Comparison of ENCODE assay signal across 10 cellular contexts in the genomic region with DNA sequence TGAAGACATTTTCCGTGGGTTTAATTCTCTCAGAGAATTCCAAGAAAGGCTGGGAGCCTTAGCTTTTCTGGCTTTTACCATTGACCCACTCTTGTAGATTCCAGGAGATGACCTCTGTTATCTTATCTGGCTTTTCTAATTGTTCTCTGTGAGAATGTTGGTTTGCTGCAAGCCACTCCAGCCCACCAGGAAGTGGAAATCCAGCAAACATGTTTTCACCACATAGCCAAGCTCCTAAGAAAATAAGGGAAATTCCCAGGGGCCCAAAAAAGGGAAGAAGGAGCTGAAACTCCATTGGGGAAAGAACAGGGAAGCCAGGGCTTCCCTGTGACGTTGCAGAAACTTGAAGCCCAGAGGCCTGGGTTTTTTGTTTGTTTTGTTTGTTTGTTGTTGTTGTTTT. TPM values are rescaled to one million over a fixed set of nuclear protein-coding genes. Genes with fewer than 3 reads are reported as not detected.
DNase-seq lines count a peak whose midpoint lies in the region; ATAC-seq and TF ChIP-seq lines count a peak whose summit lies in the region.
"Had no signal": no experiment of that assay in that cellular context is flagged by ENCODE, and none has a peak within 500 bp of the region (broad histone marks: within the 10 kb centered on the region; RNA-seq: fewer than 3 reads in every experiment).

No MANE protein-coding gene starts in this region.

- H4K20me1 ChIP-seq in GM23338 (replicated peaks; ENCODE audit: insufficient read depth) (peaks cover 3% of the 10 kb centered on the region; the same call in 1 of the 2 replicates), mammary epithelial cell (ENCODE audit: insufficient read depth, low read length) (no peaks in the 10 kb centered on the region)

- peaks cover 50% of the 10 kb centered on the region for H3K79me2 ChIP-seq in GM23338 (replicated peaks; ENCODE audit: insufficient read depth)
- H3K79me2 ChIP-seq in mammary epithelial cell (ENCODE audit: insufficient read depth, low read length), result peaks cover 50% of the 10 kb centered on the region

- 60% methylated on average over 2 of the region's 2 CpGs for WGBS in mammary epithelial cell (ENCODE audit: low coverage, missing lambda C conversion rate)

- BruUV-seq in mammary epithelial cell (replicated peaks; lab: Mats Ljungman, UMichigan), result no TSS peak

- in situ Hi-C loops in astrocyte of the spinal cord (cut with HindIII; ENCODE audit: low sequenced_read_pairs) (no loop called here), mammary epithelial cell (cut with MboI; ENCODE audit: low sequenced_read_pairs in 2 of 2) (no loop called here)

- POLR2A ChIA-PET in CD8-positive, alpha-beta T cell (lab: Charles Lee), result no interaction called here

- H3F3A ChIP-seq in GM23338 (replicated peaks; ENCODE audit: low read depth), result no peaks in the 10 kb centered on the region; the same call in 1 of the 2 replicates

- TF ChIP-seq CTCF in GM23338 (conservative IDR thresholded peaks at IDR 0.05; ENCODE audit: low read depth in 2 of 2), result no peak
- no peak for TF ChIP-seq CTCF in astrocyte of the spinal cord (IDR thresholded peaks at IDR 0.05; ENCODE audit: low read depth, low read length)
- no peak for TF ChIP-seq CTCF in mammary epithelial cell (conservative IDR thresholded peaks at IDR 0.05 in 1 of 2, IDR thresholded peaks at IDR 0.05 in 1 of 2; ENCODE audit: extremely low read depth in 1 of 2, insufficient read depth in 1 of 2, low read depth in 1 of 2, low read length in 2 of 2)
- no peak for TF ChIP-seq CTCF in CD8-positive, alpha-beta T cell (IDR thresholded peaks at IDR 0.05)

- H2AFZ ChIP-seq in GM23338 (no peak overlapping the region), mammary epithelial cell (ENCODE audit: low read depth, low read length) (no peak overlapping the region)

- CTCF ChIA-PET in mammary epithelial cell (lab: Charles Lee; ENCODE audit: low non-redundant PET), result no interaction called here
- CTCF ChIA-PET in CD8-positive, alpha-beta T cell (lab: Charles Lee), result interaction anchor here (1.1 kb wide), 1 partner anchor 168 kb away, joined by 4 read pairs; no protein-coding TSS in a partner anchor

- H3K27ac ChIP-seq in GM23338 (ENCODE audit: low read depth) (peak overlapping the region; percentile 72; the same call in 1 of the 2 replicates), skin epidermis (peak overlapping the region in 17 of 21 experiments; percentile 1 to 63 (median 44)), mammary epithelial cell (ENCODE audit: insufficient read depth, low read depth, low read length) (no peak overlapping the region)
- H3K27ac ChIP-seq in CD8-positive, alpha-beta T cell (ENCODE audit: low read depth, low read length), result no peak overlapping the region

- peaks cover 7% of the 10 kb centered on the region; the same call in 1 of the 2 replicates for H3K4me1 ChIP-seq in GM23338 (ENCODE audit: insufficient read depth)
- no peaks in the 10 kb centered on the region for H3K4me1 ChIP-seq in mammary epithelial cell (ENCODE audit: insufficient read depth, low read length)
- peaks cover 8% of the 10 kb centered on the region for H3K4me1 ChIP-seq in CD8-positive, alpha-beta T cell (ENCODE audit: insufficient read depth, low read length)

- H3K36me3 ChIP-seq in GM23338 (ENCODE audit: insufficient read depth) (peaks cover 16% of the 10 kb centered on the region), MG63 (peaks cover 14% of the 10 kb centered on the region), mammary epithelial cell (ENCODE audit: insufficient read depth, low read length) (peaks cover 11% of the 10 kb centered on the region)
- peaks cover 14% of the 10 kb centered on the region for H3K36me3 ChIP-seq in CD8-positive, alpha-beta T cell (ENCODE audit: insufficient read depth, low read length)

- 0 out of 2 replicates have a peak overlapping the region, but pooled peaks have one; percentile 25 for H3K27ac Mint-ChIP-seq in GM23338
- no peak overlapping the region for H3K27ac Mint-ChIP-seq in CD8-positive, alpha-beta T cell

- H3K4me1 Mint-ChIP-seq in GM23338, result peaks cover 5% of the 10 kb centered on the region
- peaks cover 32% of the 10 kb centered on the region for H3K4me1 Mint-ChIP-seq in CD8-positive, alpha-beta T cell (ENCODE audit: low read depth)

- H3K9me2 ChIP-seq in GM23338 (ENCODE audit: insufficient read depth), result no peaks in the 10 kb centered on the region

- dilution Hi-C loops in mammary epithelial cell (cut with HindIII; ENCODE audit: low sequenced_read_pairs), result no loop called here

- DNase-seq in GM23338 (ENCODE audit: low spot score), result no peak
- DNase-seq in astrocyte of the spinal cord (ENCODE audit: low read depth, low spot score), result peak; percentile 15
- peak; percentile 66 for DNase-seq in hepatic stellate cell (ENCODE audit: low spot score)
- DNase-seq in MG63, result no peak
- no peak for DNase-seq in mammary epithelial cell
- DNase-seq in CD8-positive, alpha-beta T cell, result no peak
- DNase-seq: NCI-H1436 treated with DMSO at 0.1 percent for 48 hours had no signal

- no peak overlapping the region for H3K4me2 ChIP-seq in GM23338
- H3K4me2 ChIP-seq in mammary epithelial cell (ENCODE audit: insufficient read depth, low read depth, low read length), result no peak overlapping the region

- no peaks in the 10 kb centered on the region for H3K27me3 Mint-ChIP-seq in GM23338 (ENCODE audit: insufficient read depth, low read depth, poor library complexity)
- H3K27me3 Mint-ChIP-seq in CD8-positive, alpha-beta T cell (ENCODE audit: low read depth), result no peaks in the 10 kb centered on the region

- intact Hi-C loops in mammary epithelial cell (cut with micrococcal nuclease), result no loop called here
- intact Hi-C loops in CD8-positive, alpha-beta T cell (cut with DNase I, micrococcal nuclease), result no loop called here

- ATAC-seq in GM23338 (no peak; the same call in 2 of the 3 replicates), HG03196 (IDR thresholded peaks at IDR 0.05; ENCODE audit: unreplicated experiment) (no peak)
- ATAC-seq in CD8-positive, alpha-beta T cell, result no peak

- H3K4me3 ChIP-seq in GM23338 (no peak overlapping the region), astrocyte of the spinal cord (ENCODE audit: low read depth, low read length) (no peak overlapping the region), skin epidermis (no peak overlapping the region), MG63 (no peak overlapping the region), mammary epithelial cell (replicated peaks in 1 of 3; ENCODE audit: insufficient read depth in 1 of 3, low read depth in 2 of 3, low read length in 3 of 3) (no peak overlapping the region)
- no peak overlapping the region for H3K4me3 ChIP-seq in CD8-positive, alpha-beta T cell (ENCODE audit: low read depth, low read length)

- H3K9ac ChIP-seq in mammary epithelial cell (ENCODE audit: insufficient read depth, low read length), result no peak overlapping the region

- no peaks in the 10 kb centered on the region for H3K9me3 Mint-ChIP-seq in GM23338
- H3K9me3 Mint-ChIP-seq in CD8-positive, alpha-beta T cell, result no peaks in the 10 kb centered on the region
- H3K9me3 Mint-ChIP-seq: activated T-helper 2 cell treated with anti-CD3 and anti-CD28 coated beads, Interferon-gamma antibody, Interleukin-2, Interleukin-4, amounts not matched to agents 10 μg/mL and 5 μg/mL and 100 μg/mL, durations not matched to agents 14 hours and 24 hours and 36 hours had no signal

- no peaks in the 10 kb centered on the region for H3K9me3 ChIP-seq in MG63
- no peaks in the 10 kb centered on the region for H3K9me3 ChIP-seq in mammary epithelial cell (replicated peaks; ENCODE audit: insufficient read depth, low read length)
- H3K9me3 ChIP-seq in CD8-positive, alpha-beta T cell (ENCODE audit: low read length), result no peaks in the 10 kb centered on the region

- H3K4me3 Mint-ChIP-seq in GM23338, result no peak overlapping the region
- H3K4me3 Mint-ChIP-seq in CD8-positive, alpha-beta T cell, result no peak overlapping the region

- no peaks in the 10 kb centered on the region for H3K27me3 ChIP-seq in GM23338 (ENCODE audit: insufficient read depth)
- H3K27me3 ChIP-seq in MG63, result no peaks in the 10 kb centered on the region
- H3K27me3 ChIP-seq in mammary epithelial cell (ENCODE audit: insufficient read depth, low read length), result no peaks in the 10 kb centered on the region
- no peaks in the 10 kb centered on the region for H3K27me3 ChIP-seq in CD8-positive, alpha-beta T cell (ENCODE audit: insufficient read depth, low read length)

- peaks cover 20% of the 10 kb centered on the region for H3K36me3 Mint-ChIP-seq in GM23338 (ENCODE audit: low read depth)
- H3K36me3 Mint-ChIP-seq in CD8-positive, alpha-beta T cell, result peaks cover 34% of the 10 kb centered on the region

TF ChIP-seq in GM23338, 12 proteins besides CTCF, POLR2A, EP300 and RAD21 (continues in another document):
- TF ChIP-seq STAT1 (IDR thresholded peaks at IDR 0.05; ENCODE audit: unreplicated experiment) (no peak), JUNB (IDR thresholded peaks at IDR 0.05; ENCODE audit: unreplicated experiment) (no peak)

RNA-seq across cellular contexts. Expression of gene GPR107, which starts 19.7 kb away (rescaled TPM):
- total RNA-seq in GM23338 (2014; rRNA removed; shearing (Covaris generic)), result 18.4 and 30.7 TPM in 2 replicates
- 6.2 and 7.3 TPM in 2 replicates for polyA plus RNA-seq in GM23338 (2016; fragmentation: Nextera tagmentation; extraction: Ambion mirVana)
- total RNA-seq in MG63 (2014; rRNA removed; shearing (Covaris generic); ENCODE audit: low replicate concordance), result 10.9 and 11.8 TPM in 2 replicates
- 10 to 100 TPM; 34.2 to 41.4 TPM for total RNA-seq in mammary epithelial cell
- 20.5 TPM for polyA plus RNA-seq in mammary epithelial cell
- 24.8 TPM for polyA minus RNA-seq in mammary epithelial cell
- 10 to 100 TPM; 23.7 to 25.2 TPM for total RNA-seq in CD8-positive, alpha-beta T cell

RNA-seq across cellular contexts. Expression of gene FNBP1, which starts 30.4 kb away (rescaled TPM):
- total RNA-seq in GM23338 (2014; rRNA removed; shearing (Covaris generic)), result 25.0 and 28.8 TPM in 2 replicates
- polyA plus RNA-seq in GM23338 (2016; fragmentation: Nextera tagmentation; extraction: Ambion mirVana) (26.6 and 27.4 TPM in 2 replicates), mammary epithelial cell (5.8 TPM)
- 18.9 and 28.1 TPM in 2 replicates for total RNA-seq in MG63 (2014; rRNA removed; shearing (Covaris generic); ENCODE audit: low replicate concordance)
- total RNA-seq in mammary epithelial cell, result 10 to 100 TPM; 11.5 to 21.5 TPM
- 9.5 TPM for polyA minus RNA-seq in mammary epithelial cell
- 100 to 1,000 TPM; 169 to 194 TPM for total RNA-seq in CD8-positive, alpha-beta T cell

Comparison
In these comparisons a context has a peak if more than half of its experiments do, and no peak if none do; other contexts are left out.
1. DNase-seq: peak in astrocyte of the spinal cord (single experiment) and hepatic stellate cell (single experiment); none in GM23338 (single experiment), MG63 (single experiment), mammary epithelial cell (single experiment) and CD8-positive, alpha-beta T cell (0 of 7).
2. H3K27ac ChIP-seq: peak in GM23338 (single experiment) and skin epidermis (17 of 21); none in mammary epithelial cell (single experiment) and CD8-positive, alpha-beta T cell (single experiment).